1 cellular context compared by ENCODE assay signal in the genomic region with DNA sequence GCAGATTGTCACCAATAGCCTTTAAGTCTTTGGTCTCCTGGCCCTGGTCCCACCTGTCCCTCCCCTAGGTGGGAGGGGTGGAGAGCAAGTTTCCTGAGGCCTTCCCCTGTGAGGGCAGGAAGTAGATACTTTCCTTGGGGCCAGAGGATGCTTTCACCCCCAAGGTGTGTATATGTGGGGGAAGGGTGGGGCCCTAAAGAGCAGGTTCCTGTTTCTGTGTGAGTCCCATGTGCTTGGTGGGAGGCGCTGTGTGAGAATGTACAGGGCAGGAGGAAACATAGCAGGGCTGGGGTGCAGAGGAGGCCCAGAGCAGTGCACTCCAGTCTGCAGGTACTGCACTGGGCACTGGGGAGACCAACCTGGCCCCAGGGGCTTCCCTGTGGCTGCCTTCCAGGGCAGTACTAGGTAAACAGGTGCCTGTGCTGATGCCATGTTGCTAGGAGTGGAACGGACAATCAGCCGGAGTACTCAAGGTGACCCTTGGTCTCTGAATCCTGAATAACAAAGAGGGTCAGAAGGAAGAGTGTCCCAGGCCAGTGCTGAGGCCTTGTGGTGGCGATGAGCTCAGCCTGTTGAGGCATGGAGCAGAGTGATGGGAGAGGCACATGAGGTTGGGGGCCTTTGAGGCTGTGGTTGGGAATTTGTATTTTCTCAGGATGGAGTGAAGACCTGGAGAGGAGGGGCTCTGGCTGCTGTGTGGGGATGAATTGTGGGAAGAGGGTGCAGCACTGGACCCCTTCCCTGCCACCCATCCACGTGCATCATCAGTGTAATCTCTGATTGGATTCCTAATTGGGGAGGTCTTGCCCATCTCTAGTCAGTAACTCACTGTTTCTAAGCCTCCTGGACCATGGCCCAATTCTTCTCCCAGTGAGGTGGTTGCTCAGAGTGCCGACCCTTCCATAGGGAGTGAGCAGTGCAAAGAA.
TF ChIP-seq lines count a peak whose summit lies in the region.

No MANE protein-coding gene starts in this region.

TF ChIP-seq in HepG2, 621 proteins besides CTCF, POLR2A, EP300 and RAD21 (continued from another document and continues in another):
- TF ChIP-seq, protein P1, sequence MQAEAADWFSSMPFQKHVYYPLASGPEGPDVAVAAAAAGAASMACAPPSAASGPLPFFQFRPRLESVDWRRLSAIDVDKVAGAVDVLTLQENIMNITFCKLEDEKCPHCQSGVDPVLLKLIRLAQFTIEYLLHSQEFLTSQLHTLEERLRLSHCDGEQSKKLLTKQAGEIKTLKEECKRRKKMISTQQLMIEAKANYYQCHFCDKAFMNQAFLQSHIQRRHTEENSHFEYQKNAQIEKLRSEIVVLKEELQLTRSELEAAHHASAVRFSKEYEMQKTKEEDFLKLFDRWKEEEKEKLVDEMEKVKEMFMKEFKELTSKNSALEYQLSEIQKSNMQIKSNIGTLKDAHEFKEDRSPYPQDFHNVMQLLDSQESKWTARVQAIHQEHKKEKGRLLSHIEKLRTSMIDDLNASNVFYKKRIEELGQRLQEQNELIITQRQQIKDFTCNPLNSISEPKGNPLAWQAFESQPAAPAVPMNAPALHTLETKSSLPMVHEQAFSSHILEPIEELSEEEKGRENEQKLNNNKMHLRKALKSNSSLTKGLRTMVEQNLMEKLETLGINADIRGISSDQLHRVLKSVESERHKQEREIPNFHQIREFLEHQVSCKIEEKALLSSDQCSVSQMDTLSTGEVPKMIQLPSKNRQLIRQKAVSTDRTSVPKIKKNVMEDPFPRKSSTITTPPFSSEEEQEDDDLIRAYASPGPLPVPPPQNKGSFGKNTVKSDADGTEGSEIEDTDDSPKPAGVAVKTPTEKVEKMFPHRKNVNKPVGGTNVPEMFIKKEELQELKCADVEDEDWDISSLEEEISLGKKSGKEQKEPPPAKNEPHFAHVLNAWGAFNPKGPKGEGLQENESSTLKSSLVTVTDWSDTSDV (CRISPR knock-in tag; IDR thresholded peaks at IDR 0.05) = no peak
- TF ChIP-seq ZNF83 (CRISPR knock-in tag; IDR thresholded peaks at IDR 0.05; ENCODE audit: borderline replicate concordance) (no peak), NPAS2 (CRISPR knock-in tag; IDR thresholded peaks at IDR 0.05; ENCODE audit: borderline replicate concordance) (no peak), ZFY (CRISPR knock-in tag; IDR thresholded peaks at IDR 0.05) (peak; percentile 48; the same call in 1 of the 2 replicates), SRY (CRISPR knock-in tag; IDR thresholded peaks at IDR 0.05) (no peak), SIX4 (CRISPR knock-in tag; IDR thresholded peaks at IDR 0.05) (no peak), ZNF737 (CRISPR knock-in tag; IDR thresholded peaks at IDR 0.05; ENCODE audit: borderline replicate concordance) (no peak), SOX6 (IDR thresholded peaks at IDR 0.05) (no peak), SOX6 (CRISPR knock-in tag; IDR thresholded peaks at IDR 0.05) (peak; percentile 12; the same call in 1 of the 2 replicates), SIX1 (CRISPR knock-in tag; IDR thresholded peaks at IDR 0.05; ENCODE audit: borderline replicate concordance) (no peak), ZNF891 (CRISPR knock-in tag; IDR thresholded peaks at IDR 0.05) (no peak), ZNF879 (CRISPR knock-in tag; IDR thresholded peaks at IDR 0.05) (no peak), PHF20 (CRISPR knock-in tag; IDR thresholded peaks at IDR 0.05) (no peak), ATM (IDR thresholded peaks at IDR 0.05; ENCODE audit: borderline replicate concordance) (no peak), HDAC1 (CRISPR knock-in tag; IDR thresholded peaks at IDR 0.05) (peak; percentile 46), SMAD1 (CRISPR knock-in tag; IDR thresholded peaks at IDR 0.05; ENCODE audit: borderline replicate concordance, low read depth) (no peak), PCBP1 (IDR thresholded peaks at IDR 0.05; ENCODE audit: borderline replicate concordance, low read depth, low read length) (no peak), ZNF335 (CRISPR knock-in tag; IDR thresholded peaks at IDR 0.05) (no peak), ZNF430 (CRISPR knock-in tag; IDR thresholded peaks at IDR 0.05) (no peak), ZNF768 (CRISPR knock-in tag; IDR thresholded peaks at IDR 0.05) (no peak), ETV6 (CRISPR knock-in tag; conservative IDR thresholded peaks at IDR 0.05) (no peak), NFYC (CRISPR knock-in tag; IDR thresholded peaks at IDR 0.05) (no peak), ZNF547 (CRISPR knock-in tag; IDR thresholded peaks at IDR 0.05) (no peak), CBX5 (CRISPR knock-in tag; IDR thresholded peaks at IDR 0.05; ENCODE audit: borderline replicate concordance) (no peak), NFE2 (CRISPR knock-in tag; IDR thresholded peaks at IDR 0.05) (no peak), HNRNPK (IDR thresholded peaks at IDR 0.05; ENCODE audit: low read depth, low read length, poor library complexity, severe bottlenecking) (no peak), RFX5 (IDR thresholded peaks at IDR 0.05; ENCODE audit: low read depth, low read length) (0 out of 2 replicates have a peak, but pooled peaks have one; percentile 29), ELF1 (CRISPR knock-in tag; IDR thresholded peaks at IDR 0.05) (no peak), ZNF766 (CRISPR knock-in tag; IDR thresholded peaks at IDR 0.05; ENCODE audit: borderline replicate concordance) (no peak), SP5 (CRISPR knock-in tag; IDR thresholded peaks at IDR 0.05; ENCODE audit: borderline replicate concordance, low read depth) (no peak), MEIS1 (CRISPR knock-in tag; IDR thresholded peaks at IDR 0.05; ENCODE audit: borderline replicate concordance) (no peak), HMGA1 (CRISPR knock-in tag; conservative IDR thresholded peaks at IDR 0.05) (no peak)
- TF ChIP-seq, protein P2, sequence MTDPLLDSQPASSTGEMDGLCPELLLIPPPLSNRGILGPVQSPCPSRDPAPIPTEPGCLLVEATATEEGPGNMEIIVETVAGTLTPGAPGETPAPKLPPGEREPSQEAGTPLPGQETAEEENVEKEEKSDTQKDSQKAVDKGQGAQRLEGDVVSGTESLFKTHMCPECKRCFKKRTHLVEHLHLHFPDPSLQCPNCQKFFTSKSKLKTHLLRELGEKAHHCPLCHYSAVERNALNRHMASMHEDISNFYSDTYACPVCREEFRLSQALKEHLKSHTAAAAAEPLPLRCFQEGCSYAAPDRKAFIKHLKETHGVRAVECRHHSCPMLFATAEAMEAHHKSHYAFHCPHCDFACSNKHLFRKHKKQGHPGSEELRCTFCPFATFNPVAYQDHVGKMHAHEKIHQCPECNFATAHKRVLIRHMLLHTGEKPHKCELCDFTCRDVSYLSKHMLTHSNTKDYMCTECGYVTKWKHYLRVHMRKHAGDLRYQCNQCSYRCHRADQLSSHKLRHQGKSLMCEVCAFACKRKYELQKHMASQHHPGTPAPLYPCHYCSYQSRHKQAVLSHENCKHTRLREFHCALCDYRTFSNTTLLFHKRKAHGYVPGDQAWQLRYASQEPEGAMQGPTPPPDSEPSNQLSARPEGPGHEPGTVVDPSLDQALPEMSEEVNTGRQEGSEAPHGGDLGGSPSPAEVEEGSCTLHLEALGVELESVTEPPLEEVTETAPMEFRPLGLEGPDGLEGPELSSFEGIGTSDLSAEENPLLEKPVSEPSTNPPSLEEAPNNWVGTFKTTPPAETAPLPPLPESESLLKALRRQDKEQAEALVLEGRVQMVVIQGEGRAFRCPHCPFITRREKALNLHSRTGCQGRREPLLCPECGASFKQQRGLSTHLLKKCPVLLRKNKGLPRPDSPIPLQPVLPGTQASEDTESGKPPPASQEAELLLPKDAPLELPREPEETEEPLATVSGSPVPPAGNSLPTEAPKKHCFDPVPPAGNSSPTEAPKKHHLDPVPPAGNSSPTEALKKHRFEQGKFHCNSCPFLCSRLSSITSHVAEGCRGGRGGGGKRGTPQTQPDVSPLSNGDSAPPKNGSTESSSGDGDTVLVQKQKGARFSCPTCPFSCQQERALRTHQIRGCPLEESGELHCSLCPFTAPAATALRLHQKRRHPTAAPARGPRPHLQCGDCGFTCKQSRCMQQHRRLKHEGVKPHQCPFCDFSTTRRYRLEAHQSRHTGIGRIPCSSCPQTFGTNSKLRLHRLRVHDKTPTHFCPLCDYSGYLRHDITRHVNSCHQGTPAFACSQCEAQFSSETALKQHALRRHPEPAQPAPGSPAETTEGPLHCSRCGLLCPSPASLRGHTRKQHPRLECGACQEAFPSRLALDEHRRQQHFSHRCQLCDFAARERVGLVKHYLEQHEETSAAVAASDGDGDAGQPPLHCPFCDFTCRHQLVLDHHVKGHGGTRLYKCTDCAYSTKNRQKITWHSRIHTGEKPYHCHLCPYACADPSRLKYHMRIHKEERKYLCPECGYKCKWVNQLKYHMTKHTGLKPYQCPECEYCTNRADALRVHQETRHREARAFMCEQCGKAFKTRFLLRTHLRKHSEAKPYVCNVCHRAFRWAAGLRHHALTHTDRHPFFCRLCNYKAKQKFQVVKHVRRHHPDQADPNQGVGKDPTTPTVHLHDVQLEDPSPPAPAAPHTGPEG (CRISPR knock-in tag; IDR thresholded peaks at IDR 0.05) = no peak
- TF ChIP-seq, protein P3, sequence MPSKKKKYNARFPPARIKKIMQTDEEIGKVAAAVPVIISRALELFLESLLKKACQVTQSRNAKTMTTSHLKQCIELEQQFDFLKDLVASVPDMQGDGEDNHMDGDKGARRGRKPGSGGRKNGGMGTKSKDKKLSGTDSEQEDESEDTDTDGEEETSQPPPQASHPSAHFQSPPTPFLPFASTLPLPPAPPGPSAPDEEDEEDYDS (CRISPR knock-in tag; IDR thresholded peaks at IDR 0.05) = no peak
- TF ChIP-seq, protein P4, sequence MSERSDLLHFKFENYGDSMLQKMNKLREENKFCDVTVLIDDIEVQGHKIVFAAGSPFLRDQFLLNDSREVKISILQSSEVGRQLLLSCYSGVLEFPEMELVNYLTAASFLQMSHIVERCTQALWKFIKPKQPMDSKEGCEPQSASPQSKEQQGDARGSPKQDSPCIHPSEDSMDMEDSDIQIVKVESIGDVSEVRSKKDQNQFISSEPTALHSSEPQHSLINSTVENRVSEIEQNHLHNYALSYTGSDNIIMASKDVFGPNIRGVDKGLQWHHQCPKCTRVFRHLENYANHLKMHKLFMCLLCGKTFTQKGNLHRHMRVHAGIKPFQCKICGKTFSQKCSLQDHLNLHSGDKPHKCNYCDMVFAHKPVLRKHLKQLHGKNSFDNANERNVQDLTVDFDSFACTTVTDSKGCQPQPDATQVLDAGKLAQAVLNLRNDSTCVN (CRISPR knock-in tag; IDR thresholded peaks at IDR 0.05; ENCODE audit: borderline replicate concordance) = no peak
- TF ChIP-seq, protein P5, sequence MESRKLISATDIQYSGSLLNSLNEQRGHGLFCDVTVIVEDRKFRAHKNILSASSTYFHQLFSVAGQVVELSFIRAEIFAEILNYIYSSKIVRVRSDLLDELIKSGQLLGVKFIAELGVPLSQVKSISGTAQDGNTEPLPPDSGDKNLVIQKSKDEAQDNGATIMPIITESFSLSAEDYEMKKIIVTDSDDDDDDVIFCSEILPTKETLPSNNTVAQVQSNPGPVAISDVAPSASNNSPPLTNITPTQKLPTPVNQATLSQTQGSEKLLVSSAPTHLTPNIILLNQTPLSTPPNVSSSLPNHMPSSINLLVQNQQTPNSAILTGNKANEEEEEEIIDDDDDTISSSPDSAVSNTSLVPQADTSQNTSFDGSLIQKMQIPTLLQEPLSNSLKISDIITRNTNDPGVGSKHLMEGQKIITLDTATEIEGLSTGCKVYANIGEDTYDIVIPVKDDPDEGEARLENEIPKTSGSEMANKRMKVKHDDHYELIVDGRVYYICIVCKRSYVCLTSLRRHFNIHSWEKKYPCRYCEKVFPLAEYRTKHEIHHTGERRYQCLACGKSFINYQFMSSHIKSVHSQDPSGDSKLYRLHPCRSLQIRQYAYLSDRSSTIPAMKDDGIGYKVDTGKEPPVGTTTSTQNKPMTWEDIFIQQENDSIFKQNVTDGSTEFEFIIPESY (CRISPR knock-in tag; IDR thresholded peaks at IDR 0.05) = peak; percentile 82
- TF ChIP-seq, protein P6, sequence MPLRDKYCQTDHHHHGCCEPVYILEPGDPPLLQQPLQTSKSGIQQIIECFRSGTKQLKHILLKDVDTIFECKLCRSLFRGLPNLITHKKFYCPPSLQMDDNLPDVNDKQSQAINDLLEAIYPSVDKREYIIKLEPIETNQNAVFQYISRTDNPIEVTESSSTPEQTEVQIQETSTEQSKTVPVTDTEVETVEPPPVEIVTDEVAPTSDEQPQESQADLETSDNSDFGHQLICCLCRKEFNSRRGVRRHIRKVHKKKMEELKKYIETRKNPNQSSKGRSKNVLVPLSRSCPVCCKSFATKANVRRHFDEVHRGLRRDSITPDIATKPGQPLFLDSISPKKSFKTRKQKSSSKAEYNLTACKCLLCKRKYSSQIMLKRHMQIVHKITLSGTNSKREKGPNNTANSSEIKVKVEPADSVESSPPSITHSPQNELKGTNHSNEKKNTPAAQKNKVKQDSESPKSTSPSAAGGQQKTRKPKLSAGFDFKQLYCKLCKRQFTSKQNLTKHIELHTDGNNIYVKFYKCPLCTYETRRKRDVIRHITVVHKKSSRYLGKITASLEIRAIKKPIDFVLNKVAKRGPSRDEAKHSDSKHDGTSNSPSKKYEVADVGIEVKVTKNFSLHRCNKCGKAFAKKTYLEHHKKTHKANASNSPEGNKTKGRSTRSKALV (CRISPR knock-in tag; IDR thresholded peaks at IDR 0.05) = no peak
- TF ChIP-seq, protein P7, sequence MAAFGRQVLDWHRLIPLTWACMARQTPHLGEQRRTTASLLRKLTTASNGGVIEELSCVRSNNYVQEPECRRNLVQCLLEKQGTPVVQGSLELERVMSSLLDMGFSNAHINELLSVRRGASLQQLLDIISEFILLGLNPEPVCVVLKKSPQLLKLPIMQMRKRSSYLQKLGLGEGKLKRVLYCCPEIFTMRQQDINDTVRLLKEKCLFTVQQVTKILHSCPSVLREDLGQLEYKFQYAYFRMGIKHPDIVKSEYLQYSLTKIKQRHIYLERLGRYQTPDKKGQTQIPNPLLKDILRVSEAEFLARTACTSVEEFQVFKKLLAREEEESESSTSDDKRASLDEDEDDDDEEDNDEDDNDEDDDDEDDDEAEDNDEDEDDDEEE (CRISPR knock-in tag; IDR thresholded peaks at IDR 0.05) = no peak
- TF ChIP-seq, protein P8, sequence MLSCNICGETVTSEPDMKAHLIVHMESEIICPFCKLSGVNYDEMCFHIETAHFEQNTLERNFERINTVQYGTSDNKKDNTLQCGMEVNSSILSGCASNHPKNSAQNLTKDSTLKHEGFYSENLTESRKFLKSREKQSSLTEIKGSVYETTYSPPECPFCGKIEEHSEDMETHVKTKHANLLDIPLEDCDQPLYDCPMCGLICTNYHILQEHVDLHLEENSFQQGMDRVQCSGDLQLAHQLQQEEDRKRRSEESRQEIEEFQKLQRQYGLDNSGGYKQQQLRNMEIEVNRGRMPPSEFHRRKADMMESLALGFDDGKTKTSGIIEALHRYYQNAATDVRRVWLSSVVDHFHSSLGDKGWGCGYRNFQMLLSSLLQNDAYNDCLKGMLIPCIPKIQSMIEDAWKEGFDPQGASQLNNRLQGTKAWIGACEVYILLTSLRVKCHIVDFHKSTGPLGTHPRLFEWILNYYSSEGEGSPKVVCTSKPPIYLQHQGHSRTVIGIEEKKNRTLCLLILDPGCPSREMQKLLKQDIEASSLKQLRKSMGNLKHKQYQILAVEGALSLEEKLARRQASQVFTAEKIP (CRISPR knock-in tag; IDR thresholded peaks at IDR 0.05; ENCODE audit: borderline replicate concordance) = no peak
- TF ChIP-seq, protein P9, sequence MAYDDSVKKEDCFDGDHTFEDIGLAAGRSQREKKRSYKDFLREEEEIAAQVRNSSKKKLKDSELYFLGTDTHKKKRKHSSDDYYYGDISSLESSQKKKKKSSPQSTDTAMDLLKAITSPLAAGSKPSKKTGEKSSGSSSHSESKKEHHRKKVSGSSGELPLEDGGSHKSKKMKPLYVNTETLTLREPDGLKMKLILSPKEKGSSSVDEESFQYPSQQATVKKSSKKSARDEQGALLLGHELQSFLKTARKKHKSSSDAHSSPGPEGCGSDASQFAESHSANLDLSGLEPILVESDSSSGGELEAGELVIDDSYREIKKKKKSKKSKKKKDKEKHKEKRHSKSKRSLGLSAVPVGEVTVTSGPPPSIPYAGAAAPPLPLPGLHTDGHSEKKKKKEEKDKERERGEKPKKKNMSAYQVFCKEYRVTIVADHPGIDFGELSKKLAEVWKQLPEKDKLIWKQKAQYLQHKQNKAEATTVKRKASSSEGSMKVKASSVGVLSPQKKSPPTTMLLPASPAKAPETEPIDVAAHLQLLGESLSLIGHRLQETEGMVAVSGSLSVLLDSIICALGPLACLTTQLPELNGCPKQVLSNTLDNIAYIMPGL (CRISPR knock-in tag; IDR thresholded peaks at IDR 0.05; ENCODE audit: borderline replicate concordance in 1 of 2, low read depth in 1 of 2) = no peak
